Comparison of ENCODE assay signal across 1 cellular context in genomic region chr6:158285321-158285960, GRCh38.
TF ChIP-seq lines count a peak whose summit lies in the region.

No MANE protein-coding gene starts in this region.

TF ChIP-seq in endothelial cell of umbilical vein, 7 proteins besides CTCF, POLR2A, EP300 and RAD21:
- TF ChIP-seq, protein P1, sequence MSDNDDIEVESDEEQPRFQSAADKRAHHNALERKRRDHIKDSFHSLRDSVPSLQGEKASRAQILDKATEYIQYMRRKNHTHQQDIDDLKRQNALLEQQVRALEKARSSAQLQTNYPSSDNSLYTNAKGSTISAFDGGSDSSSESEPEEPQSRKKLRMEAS (IDR thresholded peaks at IDR 0.05; ENCODE audit: insufficient read depth, insufficient read length) = no peak
- TF ChIP-seq MYC (IDR thresholded peaks at IDR 0.05; ENCODE audit: low read depth, low read length) = no peak
- no peak for TF ChIP-seq JUN (IDR thresholded peaks at IDR 0.05; ENCODE audit: borderline replicate concordance, insufficient read depth, insufficient read length, low read depth)
- no peak for TF ChIP-seq EZH2 (IDR thresholded peaks at IDR 0.05; ENCODE audit: borderline replicate concordance, low read depth, low read length, severe bottlenecking)
TF ChIP-seq in endothelial cell of umbilical vein: peak in this region for 0.
